ENCODE assay signal across 2 cellular contexts in the genomic region with DNA sequence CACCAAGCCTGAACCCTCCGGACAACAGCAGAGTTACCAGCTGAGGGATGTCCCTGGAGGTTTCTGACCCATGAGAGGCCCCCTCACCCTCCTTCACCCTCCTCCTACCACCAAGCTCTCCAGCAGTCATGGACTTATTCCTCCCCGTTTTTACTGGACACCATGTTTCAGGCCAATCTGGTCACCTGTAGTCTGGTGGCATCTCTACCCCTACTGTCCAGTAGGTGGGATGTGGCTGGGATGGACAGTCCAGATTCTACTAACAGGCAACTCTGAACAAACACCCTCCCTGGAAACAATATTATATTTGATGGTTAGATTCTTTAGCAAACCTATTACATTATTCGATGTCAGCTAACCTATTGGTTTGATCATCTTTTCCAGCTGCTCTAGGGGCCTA.
TF ChIP-seq lines count a peak whose summit lies in the region.

No MANE protein-coding gene starts in this region.

TF ChIP-seq in HepG2, 621 proteins besides CTCF, POLR2A, EP300 and RAD21:
- TF ChIP-seq POLR2G (IDR thresholded peaks at IDR 0.05; ENCODE audit: low read depth, low read length) (no peak), MEIS2 (CRISPR knock-in tag; IDR thresholded peaks at IDR 0.05) (no peak), ZFP41 (CRISPR knock-in tag; IDR thresholded peaks at IDR 0.05; ENCODE audit: borderline replicate concordance) (no peak), NR3C1 (CRISPR knock-in tag; IDR thresholded peaks at IDR 0.05) (no peak), ERF (CRISPR knock-in tag; IDR thresholded peaks at IDR 0.05) (no peak), DMAP1 (CRISPR knock-in tag; IDR thresholded peaks at IDR 0.05) (no peak), ARID2 (CRISPR knock-in tag; IDR thresholded peaks at IDR 0.05; ENCODE audit: borderline replicate concordance) (no peak), HNRNPUL1 (IDR thresholded peaks at IDR 0.05; ENCODE audit: low read depth, low read length) (no peak), ZNF441 (CRISPR knock-in tag; IDR thresholded peaks at IDR 0.05; ENCODE audit: borderline replicate concordance) (no peak)
- TF ChIP-seq, protein P1, sequence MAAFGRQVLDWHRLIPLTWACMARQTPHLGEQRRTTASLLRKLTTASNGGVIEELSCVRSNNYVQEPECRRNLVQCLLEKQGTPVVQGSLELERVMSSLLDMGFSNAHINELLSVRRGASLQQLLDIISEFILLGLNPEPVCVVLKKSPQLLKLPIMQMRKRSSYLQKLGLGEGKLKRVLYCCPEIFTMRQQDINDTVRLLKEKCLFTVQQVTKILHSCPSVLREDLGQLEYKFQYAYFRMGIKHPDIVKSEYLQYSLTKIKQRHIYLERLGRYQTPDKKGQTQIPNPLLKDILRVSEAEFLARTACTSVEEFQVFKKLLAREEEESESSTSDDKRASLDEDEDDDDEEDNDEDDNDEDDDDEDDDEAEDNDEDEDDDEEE (CRISPR knock-in tag; IDR thresholded peaks at IDR 0.05), result no peak
- TF ChIP-seq, protein P2, sequence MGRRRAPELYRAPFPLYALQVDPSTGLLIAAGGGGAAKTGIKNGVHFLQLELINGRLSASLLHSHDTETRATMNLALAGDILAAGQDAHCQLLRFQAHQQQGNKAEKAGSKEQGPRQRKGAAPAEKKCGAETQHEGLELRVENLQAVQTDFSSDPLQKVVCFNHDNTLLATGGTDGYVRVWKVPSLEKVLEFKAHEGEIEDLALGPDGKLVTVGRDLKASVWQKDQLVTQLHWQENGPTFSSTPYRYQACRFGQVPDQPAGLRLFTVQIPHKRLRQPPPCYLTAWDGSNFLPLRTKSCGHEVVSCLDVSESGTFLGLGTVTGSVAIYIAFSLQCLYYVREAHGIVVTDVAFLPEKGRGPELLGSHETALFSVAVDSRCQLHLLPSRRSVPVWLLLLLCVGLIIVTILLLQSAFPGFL (CRISPR knock-in tag; IDR thresholded peaks at IDR 0.05), result no peak
- TF ChIP-seq, protein P3, sequence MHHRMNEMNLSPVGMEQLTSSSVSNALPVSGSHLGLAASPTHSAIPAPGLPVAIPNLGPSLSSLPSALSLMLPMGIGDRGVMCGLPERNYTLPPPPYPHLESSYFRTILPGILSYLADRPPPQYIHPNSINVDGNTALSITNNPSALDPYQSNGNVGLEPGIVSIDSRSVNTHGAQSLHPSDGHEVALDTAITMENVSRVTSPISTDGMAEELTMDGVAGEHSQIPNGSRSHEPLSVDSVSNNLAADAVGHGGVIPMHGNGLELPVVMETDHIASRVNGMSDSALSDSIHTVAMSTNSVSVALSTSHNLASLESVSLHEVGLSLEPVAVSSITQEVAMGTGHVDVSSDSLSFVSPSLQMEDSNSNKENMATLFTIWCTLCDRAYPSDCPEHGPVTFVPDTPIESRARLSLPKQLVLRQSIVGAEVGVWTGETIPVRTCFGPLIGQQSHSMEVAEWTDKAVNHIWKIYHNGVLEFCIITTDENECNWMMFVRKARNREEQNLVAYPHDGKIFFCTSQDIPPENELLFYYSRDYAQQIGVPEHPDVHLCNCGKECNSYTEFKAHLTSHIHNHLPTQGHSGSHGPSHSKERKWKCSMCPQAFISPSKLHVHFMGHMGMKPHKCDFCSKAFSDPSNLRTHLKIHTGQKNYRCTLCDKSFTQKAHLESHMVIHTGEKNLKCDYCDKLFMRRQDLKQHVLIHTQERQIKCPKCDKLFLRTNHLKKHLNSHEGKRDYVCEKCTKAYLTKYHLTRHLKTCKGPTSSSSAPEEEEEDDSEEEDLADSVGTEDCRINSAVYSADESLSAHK (CRISPR knock-in tag; IDR thresholded peaks at IDR 0.05; ENCODE audit: borderline replicate concordance), result no peak
- TF ChIP-seq, protein P4, sequence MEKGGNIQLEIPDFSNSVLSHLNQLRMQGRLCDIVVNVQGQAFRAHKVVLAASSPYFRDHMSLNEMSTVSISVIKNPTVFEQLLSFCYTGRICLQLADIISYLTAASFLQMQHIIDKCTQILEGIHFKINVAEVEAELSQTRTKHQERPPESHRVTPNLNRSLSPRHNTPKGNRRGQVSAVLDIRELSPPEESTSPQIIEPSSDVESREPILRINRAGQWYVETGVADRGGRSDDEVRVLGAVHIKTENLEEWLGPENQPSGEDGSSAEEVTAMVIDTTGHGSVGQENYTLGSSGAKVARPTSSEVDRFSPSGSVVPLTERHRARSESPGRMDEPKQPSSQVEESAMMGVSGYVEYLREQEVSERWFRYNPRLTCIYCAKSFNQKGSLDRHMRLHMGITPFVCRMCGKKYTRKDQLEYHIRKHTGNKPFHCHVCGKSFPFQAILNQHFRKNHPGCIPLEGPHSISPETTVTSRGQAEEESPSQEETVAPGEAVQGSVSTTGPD (CRISPR knock-in tag; IDR thresholded peaks at IDR 0.05), result no peak
TF ChIP-seq in HepG2: peak in this region for 0.

TF ChIP-seq in H1, 55 proteins besides CTCF, POLR2A, EP300 and RAD21:
- TF ChIP-seq RXRA (IDR thresholded peaks at IDR 0.05; ENCODE audit: insufficient read depth, low read depth, low read length) (no peak), POLR2AphosphoS5 (IDR thresholded peaks at IDR 0.05; ENCODE audit: low read depth, low read length) (0 out of 2 replicates have a peak, but pooled peaks have one; percentile 31)
